In genomic region chr4:47493238-47494123, GRCh38 we compare ENCODE assay signal across 15 cellular contexts. TPM values are rescaled to one million over a fixed set of nuclear protein-coding genes. Genes with fewer than 3 reads are reported as not detected.
DNase-seq lines count a peak whose midpoint lies in the region; ATAC-seq and TF ChIP-seq lines count a peak whose summit lies in the region.
"Had no signal": no experiment of that assay in that cellular context is flagged by ENCODE, and none has a peak within 500 bp of the region (broad histone marks: within the 10 kb centered on the region; RNA-seq: fewer than 3 reads in every experiment).

No MANE protein-coding gene starts in this region.

- POLR2A ChIA-PET in activated CD8-positive, alpha-beta T cell treated with anti-CD3 and anti-CD28 coated beads, Interleukin-2, amount 10 ng/mL, durations not matched to agents 7 days and 5 days (lab: Charles Lee) = interaction anchor here (0.8 kb wide), 1 partner anchor 9 kb away, joined by 3 read pairs; the partner anchor contains the start of gene ATP10D

- peaks cover 10 to 41% of the 10 kb centered on the region in 2 donors for H3K4me1 Mint-ChIP-seq in immature natural killer cell
- peaks cover 3% of the 10 kb centered on the region for H3K4me1 Mint-ChIP-seq in activated CD8-positive, alpha-beta T cell treated with anti-CD3 and anti-CD28 coated beads, Interleukin-2, amount 10 ng/mL, durations not matched to agents 7 days and 5 days (ENCODE audit: low read depth)

- H3K4me1 ChIP-seq in DOHH2 (ENCODE audit: control insufficient read depth, low read length) = peaks cover 91% of the 10 kb centered on the region

- CTCF ChIA-PET in activated CD8-positive, alpha-beta T cell treated with anti-CD3 and anti-CD28 coated beads, Interleukin-2, amount 10 ng/mL, durations not matched to agents 7 days and 5 days (lab: Charles Lee) = interaction anchor here (0.8 to 1.3 kb wide), 2 partner anchors 13 to 72 kb away, joined by 3 read pairs; no protein-coding TSS in a partner anchor

- H3K36me3 Mint-ChIP-seq in immature natural killer cell = peaks cover 0 to 5% (median 4%) of the 10 kb centered on the region in 3 donors
- H3K36me3 Mint-ChIP-seq in activated CD8-positive, alpha-beta T cell treated with anti-CD3 and anti-CD28 coated beads, Interleukin-2, amount 10 ng/mL, durations not matched to agents 7 days and 5 days (ENCODE audit: low read depth) = peaks cover 8% of the 10 kb centered on the region

- peak overlapping the region; percentile 70 for H3K4me2 ChIP-seq in DOHH2 (ENCODE audit: low read length)

- H3K9me3 Mint-ChIP-seq in immature natural killer cell = peaks cover 0 to 3% (median 0%) of the 10 kb centered on the region in 6 donors
- H3K9me3 Mint-ChIP-seq in activated CD8-positive, alpha-beta T cell treated with anti-CD3 and anti-CD28 coated beads, Interleukin-2, amount 10 ng/mL, durations not matched to agents 7 days and 5 days (ENCODE audit: insufficient read depth) = no peaks in the 10 kb centered on the region

- H3K4me3 Mint-ChIP-seq in immature natural killer cell = no peak overlapping the region
- no peak overlapping the region for H3K4me3 Mint-ChIP-seq in activated CD8-positive, alpha-beta T cell treated with anti-CD3 and anti-CD28 coated beads, Interleukin-2, amount 10 ng/mL, durations not matched to agents 7 days and 5 days
- H3K4me3 Mint-ChIP-seq: endodermal cell had no signal

- no peaks in the 10 kb centered on the region for H3K9me2 ChIP-seq in DOHH2 (replicated peaks; ENCODE audit: control insufficient read depth, low read length)

- no peaks in the 10 kb centered on the region for H3K9me3 ChIP-seq in DOHH2 (ENCODE audit: control insufficient read depth, insufficient read depth, low read length)
- H3K9me3 ChIP-seq: MG63, ovary had no signal

- TF ChIP-seq CTCF in DOHH2 (IDR thresholded peaks at IDR 0.05; ENCODE audit: low read depth, low read length, poor library complexity, severe bottlenecking) = no peak

- DNase-seq in NCI-H526 treated with DMSO at 0.1 percent for 48 hours (lab: John Stamatoyannopoulos, UW) (peak; percentile 70), NCI-H187 (lab: John Stamatoyannopoulos, UW) (no peak), immature natural killer cell (no peak)
- no peak for DNase-seq in activated CD8-positive, alpha-beta T cell treated with anti-CD3 and anti-CD28 coated beads, Interleukin-2, amount 10 ng/mL, durations not matched to agents 7 days and 5 days
- DNase-seq: endodermal cell, left ventricle myocardium inferior, MG63, NCI-H446, ovary had no signal

- no peaks in the 10 kb centered on the region for H4K20me1 ChIP-seq in DOHH2 (ENCODE audit: control insufficient read depth, insufficient read depth, low read depth, low read length)

- no peaks in the 10 kb centered on the region for H3K27me3 Mint-ChIP-seq in immature natural killer cell (ENCODE audit: low read depth in 3 of 3)
- H3K27me3 Mint-ChIP-seq in activated CD8-positive, alpha-beta T cell treated with anti-CD3 and anti-CD28 coated beads, Interleukin-2, amount 10 ng/mL, durations not matched to agents 7 days and 5 days (ENCODE audit: low read depth) = no peaks in the 10 kb centered on the region

- H3F3A ChIP-seq in DOHH2 (ENCODE audit: control insufficient read depth, insufficient read depth) = peaks cover 21% of the 10 kb centered on the region

- ATAC-seq in GM19372 (IDR thresholded peaks at IDR 0.05; ENCODE audit: low read depth, unreplicated experiment) = peak; percentile 34
- peak; percentile 68 for ATAC-seq in HG02884 (IDR thresholded peaks at IDR 0.05; ENCODE audit: unreplicated experiment)
- no peak for ATAC-seq in GM19455 (IDR thresholded peaks at IDR 0.05; ENCODE audit: unreplicated experiment)
- no peak for ATAC-seq in activated CD8-positive, alpha-beta T cell treated with anti-CD3 and anti-CD28 coated beads, Interleukin-2, amount 10 ng/mL, durations not matched to agents 7 days and 5 days
- ATAC-seq: Right ventricle myocardium inferior had no signal

- peaks cover 12% of the 10 kb centered on the region; the same call in 1 of the 2 replicates for H3K36me3 ChIP-seq in DOHH2 (ENCODE audit: control insufficient read depth, low read length)
- H3K36me3 ChIP-seq: MG63, ovary had no signal

- peaks cover 88% of the 10 kb centered on the region for H3K79me2 ChIP-seq in DOHH2 (ENCODE audit: control insufficient read depth, low read length)

- peak overlapping the region; percentile 78 for H3K27ac ChIP-seq in DOHH2 (ENCODE audit: low read depth, low read length)
- H3K27ac ChIP-seq: HL-60, left ventricle myocardium inferior, ovary had no signal

- H3K27ac Mint-ChIP-seq in immature natural killer cell = peak overlapping the region in 2 of 6 donors; percentile 2 to 40
- H3K27ac Mint-ChIP-seq in activated CD8-positive, alpha-beta T cell treated with anti-CD3 and anti-CD28 coated beads, Interleukin-2, amount 10 ng/mL, durations not matched to agents 7 days and 5 days = no peak overlapping the region
- H3K27ac Mint-ChIP-seq: endodermal cell had no signal

- H3K4me3 ChIP-seq in DOHH2 (ENCODE audit: low read length) = peak overlapping the region; percentile 66
- H3K4me3 ChIP-seq: left ventricle myocardium inferior, MG63, ovary had no signal

- no peaks in the 10 kb centered on the region for H3K27me3 ChIP-seq in DOHH2 (ENCODE audit: control insufficient read depth, low read length)
- H3K27me3 ChIP-seq: MG63, ovary had no signal

RNA-seq across cellular contexts. Expression of gene ATP10D, which starts 8.4 kb away (rescaled TPM):
- 10 to 100 TPM; 13.5 to 23.9 (median 16.8) TPM for polyA plus RNA-seq in immature natural killer cell
- total RNA-seq in activated CD8-positive, alpha-beta T cell treated with anti-CD3 and anti-CD28 coated beads, Interleukin-2, amount 10 ng/mL, durations not matched to agents 7 days and 5 days = 10 to 100 TPM; 10.1 to 11.7 TPM

RNA-seq across cellular contexts. Expression of gene COMMD8, which starts 30.0 kb away (rescaled TPM):
- polyA plus RNA-seq in immature natural killer cell = 100 to 1,000 TPM in 1 of 3 donors, 10 to 100 TPM in 2; 53.8 to 106 (median 63.8) TPM
- total RNA-seq in activated CD8-positive, alpha-beta T cell treated with anti-CD3 and anti-CD28 coated beads, Interleukin-2, amount 10 ng/mL, durations not matched to agents 7 days and 5 days = 10 to 100 TPM; 30.2 to 30.4 TPM

Comparison
In these comparisons a context has a peak if more than half of its experiments do, and no peak if none do; other contexts are left out.
1. ATAC-seq: peak in GM19372 (single experiment) and HG02884 (single experiment); none in GM19455 (single experiment) and activated CD8-positive, alpha-beta T cell treated with anti-CD3 and anti-CD28 coated beads, Interleukin-2, amount 10 ng/mL, durations not matched to agents 7 days and 5 days (single experiment).